ENCODE assay signal across 14 cellular contexts in genomic region chr1:36542962-36543515, GRCh38.
DNase-seq lines count a peak whose midpoint lies in the region; ATAC-seq, FAIRE-seq and TF ChIP-seq lines count a peak whose summit lies in the region.
"Had no signal": no experiment of that assay in that cellular context is flagged by ENCODE, and none has a peak within 500 bp of the region (broad histone marks: within the 10 kb centered on the region; RNA-seq: fewer than 3 reads in every experiment).

No MANE protein-coding gene starts in this region.

- H4K5ac ChIP-seq in H9 (ENCODE audit: insufficient read length, low read depth, low read length): no peak overlapping the region

- no peak overlapping the region for H3K9ac ChIP-seq in H9 (ENCODE audit: extremely low read depth, insufficient read length, low read length)

- no peak overlapping the region for H2AFZ ChIP-seq in H9 (ENCODE audit: low read length)

- H3K56ac ChIP-seq in H9 (ENCODE audit: insufficient read length, low read depth, low read length): no peak overlapping the region

- WGBS in H9 (ENCODE audit: extremely low coverage, insufficient read length, low lambda C conversion rate): no CpG with 5 or more reads among the region's 6 CpGs

- H2BK120ac ChIP-seq in H9 (ENCODE audit: low read depth, low read length, poor library complexity, severe bottlenecking): no peak overlapping the region

- H2BK5ac ChIP-seq in H9 (ENCODE audit: insufficient read length, low read length): no peak overlapping the region

- H3K27me3 ChIP-seq in H9 (ENCODE audit: insufficient read depth, low read length): no peaks in the 10 kb centered on the region

- no peak overlapping the region for H3K23ac ChIP-seq in H9 (ENCODE audit: insufficient read length, low read depth, low read length)

- TF ChIP-seq CTCF in H9 (conservative IDR thresholded peaks at IDR 0.05): peak; percentile 64

- H3K9me3 ChIP-seq in H9 (ENCODE audit: control insufficient read depth, low read depth, low read length): no peaks in the 10 kb centered on the region
- H3K9me3 ChIP-seq: esophagus muscularis mucosa had no signal

- no peak overlapping the region for H2AK5ac ChIP-seq in H9 (ENCODE audit: insufficient read length, low read length)

- H3K9me3 Mint-ChIP-seq in H9: no peaks in the 10 kb centered on the region
- H3K9me3 Mint-ChIP-seq: memory B cell; stimulated activated naive CD8-positive, alpha-beta T cell treated with anti-CD3 and anti-CD28 coated beads, Interleukin-15, amount 100 ng/mL, for 72 hours had no signal

- no peak overlapping the region for H2BK20ac ChIP-seq in H9 (ENCODE audit: low read depth, low read length, poor library complexity, severe bottlenecking)

- no peak overlapping the region for H4K8ac ChIP-seq in H9 (replicated peaks; ENCODE audit: insufficient read length, low read depth, low read length)

- H3K4me2 ChIP-seq in H9 (ENCODE audit: insufficient read depth, insufficient read length, low read length): no peak overlapping the region

- H3K27ac ChIP-seq in H9 (ENCODE audit: insufficient read length, low read depth, low read length): no peak overlapping the region
- H3K27ac ChIP-seq: esophagus muscularis mucosa had no signal

- FAIRE-seq in GM12891 (lab: Jason Lieb, UNC) (no peak), H54 (lab: Jason Lieb, UNC) (no peak)
- FAIRE-seq: small intestine had no signal

- no peaks in the 10 kb centered on the region for H3K4me1 ChIP-seq in H9 (ENCODE audit: insufficient read depth, low read length)
- H3K4me1 ChIP-seq: esophagus muscularis mucosa had no signal

- no peak overlapping the region for H4K91ac ChIP-seq in H9 (ENCODE audit: insufficient read length, low read depth, low read length)

- no peaks in the 10 kb centered on the region for H3K79me1 ChIP-seq in H9 (ENCODE audit: insufficient read depth, low read depth, low read length, poor library complexity, severe bottlenecking)

- H4K20me1 ChIP-seq in H9 (ENCODE audit: control insufficient read depth, insufficient read depth, insufficient read length): no peaks in the 10 kb centered on the region

- no peak overlapping the region for H2BK15ac ChIP-seq in H9 (ENCODE audit: low read depth, low read length)

- H3K18ac ChIP-seq in H9 (ENCODE audit: insufficient read length, low read depth, low read length): no peak overlapping the region

- no peaks in the 10 kb centered on the region for H3K36me3 Mint-ChIP-seq in H9 (ENCODE audit: insufficient read depth in 1 of 3, low read depth in 3 of 3)
- H3K36me3 Mint-ChIP-seq: memory B cell had no signal

- TF ChIP-seq POLR2A in GM12891 (IDR thresholded peaks at IDR 0.05; ENCODE audit: low read depth, low read length) (no peak), H54 (IDR thresholded peaks at IDR 0.05; ENCODE audit: low read depth, low read length) (no peak)

- H3K4me1 Mint-ChIP-seq in H9: peaks cover 0 to 4% of the 10 kb centered on the region in 2 experiments; a peak in 1 of 4 replicates
- H3K4me1 Mint-ChIP-seq: memory B cell; stimulated activated naive CD8-positive, alpha-beta T cell treated with anti-CD3 and anti-CD28 coated beads, Interleukin-15, amount 100 ng/mL, for 72 hours had no signal

- H3K4me3 Mint-ChIP-seq in H9: no peak overlapping the region
- H3K4me3 Mint-ChIP-seq: memory B cell; stimulated activated naive CD8-positive, alpha-beta T cell treated with anti-CD3 and anti-CD28 coated beads, Interleukin-15, amount 100 ng/mL, for 72 hours had no signal

- no peaks in the 10 kb centered on the region for H3K23me2 ChIP-seq in H9 (ENCODE audit: insufficient read length, low read depth, low read length, poor library complexity, severe bottlenecking)

- no peak overlapping the region for H3K4ac ChIP-seq in H9 (ENCODE audit: low read depth, low read length)

- ATAC-seq in GM19035 (IDR thresholded peaks at IDR 0.05; ENCODE audit: unreplicated experiment): no peak
- ATAC-seq: stimulated activated naive CD8-positive, alpha-beta T cell treated with anti-CD3 and anti-CD28 coated beads, Interleukin-15, amount 100 ng/mL, for 72 hours had no signal

- no peak overlapping the region; the same call in 1 of the 2 replicates for H3K14ac ChIP-seq in H9 (ENCODE audit: insufficient read depth, low read length)

- H2BK12ac ChIP-seq in H9 (ENCODE audit: insufficient read length, low read depth, low read length): no peak overlapping the region

- H3T11ph ChIP-seq in H9 (ENCODE audit: low read length): no peak overlapping the region

- H3K27me3 Mint-ChIP-seq in H9 (ENCODE audit: low read depth): peaks cover 17% of the 10 kb centered on the region

- no peak overlapping the region for H3K27ac Mint-ChIP-seq in H9
- H3K27ac Mint-ChIP-seq: memory B cell had no signal

- no peaks in the 10 kb centered on the region for H3K79me2 ChIP-seq in H9 (ENCODE audit: insufficient read depth, low read length)

- DNase-seq in DMS 273 treated with DMSO at 0.1 percent for 48 hours (lab: John Stamatoyannopoulos, UW): peak; percentile 23
- DNase-seq in H9: peak; percentile 66
- peak; percentile 23 for DNase-seq in RPMI8226
- peak; percentile 69 for DNase-seq in iPS-NIHi7 (ENCODE audit: extremely low spot score)
- DNase-seq in GM12891 (ENCODE audit: insufficient read length, low spot score): no peak
- DNase-seq in kidney glomerular epithelial cell (lab: John Stamatoyannopoulos, UW): no peak
- no peak for DNase-seq in H54 (ENCODE audit: insufficient read length, low spot score)
- DNase-seq: activated CD4-positive, alpha-beta T cell treated with anti-CD3 and anti-CD28 coated beads for 1 hour; NK-92 treated with Interleukin-12 subunit alpha and Interleukin-12 subunit beta, amount 100 ng/mL, for 24 hours; small intestine; stimulated activated naive CD8-positive, alpha-beta T cell treated with anti-CD3 and anti-CD28 coated beads, Interleukin-15, amount 100 ng/mL, for 72 hours had no signal

TF ChIP-seq in GM12891, 5 proteins besides CTCF, POLR2A, EP300 and RAD21:
- TF ChIP-seq POU2F2 (IDR thresholded peaks at IDR 0.05; ENCODE audit: low read depth, low read length): no peak
- no peak for TF ChIP-seq POLR2AphosphoS5 (IDR thresholded peaks at IDR 0.05; ENCODE audit: low read depth, low read length)
- TF ChIP-seq TAF1 (IDR thresholded peaks at IDR 0.05; ENCODE audit: low read depth, low read length): no peak
- no peak for TF ChIP-seq SPI1 (IDR thresholded peaks at IDR 0.05; ENCODE audit: low read depth, low read length)
- TF ChIP-seq PAX5 (IDR thresholded peaks at IDR 0.05; ENCODE audit: insufficient read depth, low read length, severe bottlenecking): no peak

Comparison
In these comparisons a context has a peak if more than half of its experiments do, and no peak if none do; other contexts are left out.
1. DNase-seq: peak in DMS 273 treated with DMSO at 0.1 percent for 48 hours (single experiment), H9 (single experiment), RPMI8226 (single experiment) and iPS-NIHi7 (single experiment); none in GM12891 (single experiment), kidney glomerular epithelial cell (single experiment) and H54 (single experiment).